Comparison of ENCODE assay signal across 8 cellular contexts in the genomic region with DNA sequence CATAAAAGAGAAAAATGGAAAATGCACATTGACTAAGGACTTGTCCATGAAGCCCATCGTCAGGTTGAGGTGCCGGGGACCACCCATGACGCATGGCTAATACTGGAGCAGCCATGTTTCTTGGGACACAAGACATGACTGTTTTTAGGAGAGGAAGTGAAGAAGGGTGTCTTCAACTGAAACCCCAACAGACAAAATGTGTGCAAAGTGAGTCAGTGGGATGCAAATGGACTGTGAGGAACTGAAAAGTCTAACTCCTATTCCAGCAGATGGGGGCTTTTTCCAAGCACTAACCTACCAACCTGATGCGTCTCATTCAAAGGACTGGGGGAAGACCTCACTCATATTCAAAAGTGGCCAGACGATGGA.
DNase-seq lines count a peak whose midpoint lies in the region; ATAC-seq and TF ChIP-seq lines count a peak whose summit lies in the region.

No MANE protein-coding gene starts in this region.

- H3K27ac ChIP-seq in Peyer's patch, result peak overlapping the region; percentile 61 to 76 (median 70)

- no peaks in the 10 kb centered on the region for H3K27me3 ChIP-seq in Peyer's patch

- H3K4me3 Mint-ChIP-seq in stimulated activated effector memory CD8-positive, alpha-beta T cell treated with anti-CD3 and anti-CD28 coated beads, Interleukin-12 subunit alpha, Interleukin-12 subunit beta, amount 100 ng/mL, for 72 hours, result peak overlapping the region; percentile 49

- ATAC-seq in HG02678 (IDR thresholded peaks at IDR 0.05; ENCODE audit: unreplicated experiment), result peak; percentile 60
- peak; percentile 48 for ATAC-seq in stimulated activated effector memory CD8-positive, alpha-beta T cell treated with anti-CD3 and anti-CD28 coated beads, Interleukin-12 subunit alpha, Interleukin-12 subunit beta, amount 100 ng/mL, for 72 hours

- TF ChIP-seq POLR2A in Peyer's patch (IDR thresholded peaks at IDR 0.05), result no peak
- no peak for TF ChIP-seq POLR2A in erythroblast (IDR thresholded peaks at IDR 0.05; ENCODE audit: low read length)

- H3K36me3 Mint-ChIP-seq in stimulated activated effector memory CD8-positive, alpha-beta T cell treated with anti-CD3 and anti-CD28 coated beads, Interleukin-12 subunit alpha, Interleukin-12 subunit beta, amount 100 ng/mL, for 72 hours, result peaks cover 7% of the 10 kb centered on the region

- H3K9me3 ChIP-seq in Peyer's patch, result peaks cover 0 to 3% (median 0%) of the 10 kb centered on the region in 4 donors

- TF ChIP-seq CTCF in Peyer's patch (IDR thresholded peaks at IDR 0.05), result no peak

- peak; percentile 37 for DNase-seq in activated CD4-positive, alpha-beta T cell treated with anti-CD3 and anti-CD28 coated beads for 48 hours
- no peak for DNase-seq in activated CD4-positive, alpha-beta T cell treated with anti-CD3 and anti-CD28 coated beads, Interleukin-2, amount 50 U/mL, for 48 hours
- DNase-seq in Peyer's patch (peak in 1 of 3 donors; percentile 39), erythroblast (lab: John Stamatoyannopoulos, UW) (no peak), NCI-H1436 treated with DMSO at 0.1 percent for 48 hours (lab: John Stamatoyannopoulos, UW) (no peak), D341Med (ENCODE audit: low spot score) (no peak)
- no peak for DNase-seq in stimulated activated effector memory CD8-positive, alpha-beta T cell treated with anti-CD3 and anti-CD28 coated beads, Interleukin-12 subunit alpha, Interleukin-12 subunit beta, amount 100 ng/mL, for 72 hours (ENCODE audit: low spot score in 2 of 2)

- H3K4me1 ChIP-seq in Peyer's patch, result peaks cover 0 to 5% (median 0%) of the 10 kb centered on the region in 4 donors

- H3K36me3 ChIP-seq in Peyer's patch, result no peaks in the 10 kb centered on the region

- peaks cover 39% of the 10 kb centered on the region for H3K4me1 Mint-ChIP-seq in stimulated activated effector memory CD8-positive, alpha-beta T cell treated with anti-CD3 and anti-CD28 coated beads, Interleukin-12 subunit alpha, Interleukin-12 subunit beta, amount 100 ng/mL, for 72 hours

- H3K9me3 Mint-ChIP-seq in stimulated activated effector memory CD8-positive, alpha-beta T cell treated with anti-CD3 and anti-CD28 coated beads, Interleukin-12 subunit alpha, Interleukin-12 subunit beta, amount 100 ng/mL, for 72 hours, result peaks cover 2% of the 10 kb centered on the region

- H3K4me3 ChIP-seq in Peyer's patch, result no peak overlapping the region

- peak overlapping the region; percentile 95 for H3K27ac Mint-ChIP-seq in stimulated activated effector memory CD8-positive, alpha-beta T cell treated with anti-CD3 and anti-CD28 coated beads, Interleukin-12 subunit alpha, Interleukin-12 subunit beta, amount 100 ng/mL, for 72 hours
